Comparison of ENCODE assay signal across 8 cellular contexts in the genomic region with DNA sequence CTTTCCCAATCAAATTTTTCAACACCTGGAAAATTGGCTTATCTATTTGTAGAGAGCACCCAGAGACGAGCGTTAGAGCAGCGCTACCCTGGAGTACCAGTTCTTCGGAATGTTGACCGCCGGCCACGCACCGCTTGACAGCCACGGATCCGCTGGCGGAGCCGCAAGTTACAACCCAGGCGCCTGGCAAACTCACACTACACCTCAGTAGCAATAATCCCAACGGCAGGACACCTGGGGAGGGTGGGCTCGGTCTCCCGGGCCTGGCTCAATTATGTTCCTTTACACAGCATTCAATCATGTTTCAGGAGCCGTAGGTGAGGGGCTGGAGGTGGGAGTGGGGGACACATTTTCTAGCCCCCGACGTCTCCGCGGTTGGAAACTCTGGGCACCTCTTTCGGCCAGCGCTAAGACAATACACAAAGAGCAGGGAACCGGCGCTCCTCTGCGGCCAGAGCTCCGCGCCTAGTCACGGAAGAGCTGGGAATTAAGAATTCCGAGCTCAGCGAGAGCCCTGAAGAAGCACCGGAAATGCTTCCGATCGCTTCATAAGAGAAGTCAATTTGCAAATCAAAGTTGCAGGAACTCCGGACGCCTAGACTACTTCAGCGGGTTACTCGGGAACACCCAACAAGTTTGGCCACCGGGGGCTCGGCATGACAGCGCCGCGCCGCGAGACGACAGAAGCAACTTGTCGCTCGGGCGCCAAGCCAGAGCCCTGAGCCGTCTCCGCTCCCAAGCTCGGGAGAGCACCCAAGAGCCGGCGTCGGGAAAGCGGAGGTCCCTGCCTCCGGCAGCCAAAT. TPM values are rescaled to one million over a fixed set of nuclear protein-coding genes. Genes with fewer than 3 reads are reported as not detected.
DNase-seq lines count a peak whose midpoint lies in the region; ATAC-seq lines count a peak whose summit lies in the region.

No MANE protein-coding gene starts in this region.

- no peak overlapping the region for H4K8ac ChIP-seq in mesendoderm (ENCODE audit: low read depth, low read length)

- DNase-seq in EH (ENCODE audit: low read depth) = peak; percentile 84
- DNase-seq in H4 (ENCODE audit: low spot score) = peak; percentile 49
- peak; percentile 43 for DNase-seq in NCI-H1694 treated with DMSO at 0.1 percent for 48 hours (lab: John Stamatoyannopoulos, UW)
- peak; percentile 41 for DNase-seq in activated CD8-positive, alpha-beta T cell treated with anti-CD3 and anti-CD28 coated beads, Interleukin-2, amount 10 ng/mL, durations not matched to agents 7 days and 5 days
- DNase-seq in epithelial cell of prostate (ENCODE audit: low read depth, low spot score) = no peak
- DNase-seq in mesendoderm = peak; percentile 91
- no peak for DNase-seq in NCI-H446 treated with DMSO at 0.1 percent for 48 hours (lab: John Stamatoyannopoulos, UW)

- H2BK15ac ChIP-seq in mesendoderm (replicated peaks; ENCODE audit: low read depth) = no peak overlapping the region

- peak overlapping the region; percentile 68 for H2BK5ac ChIP-seq in mesendoderm (ENCODE audit: low read length)

- H3K9ac ChIP-seq in mesendoderm (ENCODE audit: low read length) = peak overlapping the region; percentile 81

- H3K79me2 ChIP-seq in mesendoderm (ENCODE audit: control insufficient read depth, insufficient read depth, low read length) = peaks cover 39% of the 10 kb centered on the region

- H3K4ac ChIP-seq in mesendoderm (ENCODE audit: low read depth, low read length) = peak overlapping the region; percentile 89

- H3K4me3 Mint-ChIP-seq in activated CD8-positive, alpha-beta T cell treated with anti-CD3 and anti-CD28 coated beads, Interleukin-2, amount 10 ng/mL, durations not matched to agents 7 days and 5 days = peak overlapping the region; percentile 90

- peaks cover 55% of the 10 kb centered on the region for H3K27me3 Mint-ChIP-seq in activated CD8-positive, alpha-beta T cell treated with anti-CD3 and anti-CD28 coated beads, Interleukin-2, amount 10 ng/mL, durations not matched to agents 7 days and 5 days (ENCODE audit: low read depth)

- H3K4me1 ChIP-seq in mesendoderm (ENCODE audit: control insufficient read depth, low read depth, low read length) = peaks cover 10% of the 10 kb centered on the region

- H3K36me3 ChIP-seq in mesendoderm (ENCODE audit: control insufficient read depth, insufficient read depth, low read length) = no peaks in the 10 kb centered on the region

- CTCF ChIA-PET in activated CD8-positive, alpha-beta T cell treated with anti-CD3 and anti-CD28 coated beads, Interleukin-2, amount 10 ng/mL, durations not matched to agents 7 days and 5 days (lab: Charles Lee) = interaction anchor here (1.0 to 3.5 kb wide), 7 partner anchors 10 to 103 kb away, joined by 3 to 15 read pairs (median 7); no protein-coding TSS in a partner anchor

- peak overlapping the region; percentile 77 for H2BK120ac ChIP-seq in mesendoderm (ENCODE audit: low read depth, low read length)

- H3K27ac ChIP-seq in epithelial cell of prostate (peak overlapping the region; percentile 82), mesendoderm (ENCODE audit: low read depth, low read length) (peak overlapping the region; percentile 97), temporal lobe (ENCODE audit: low read depth, low read length) (peak overlapping the region; percentile 41)

- no peak overlapping the region for H2AK5ac ChIP-seq in mesendoderm (ENCODE audit: low read length)

- ATAC-seq in activated CD8-positive, alpha-beta T cell treated with anti-CD3 and anti-CD28 coated beads, Interleukin-2, amount 10 ng/mL, durations not matched to agents 7 days and 5 days = peak; percentile 42

- H3K4me1 Mint-ChIP-seq in activated CD8-positive, alpha-beta T cell treated with anti-CD3 and anti-CD28 coated beads, Interleukin-2, amount 10 ng/mL, durations not matched to agents 7 days and 5 days (ENCODE audit: low read depth) = peaks cover 44% of the 10 kb centered on the region

- peaks cover 8% of the 10 kb centered on the region for H3K79me1 ChIP-seq in mesendoderm (ENCODE audit: low read length)

- H3K9me3 Mint-ChIP-seq in activated CD8-positive, alpha-beta T cell treated with anti-CD3 and anti-CD28 coated beads, Interleukin-2, amount 10 ng/mL, durations not matched to agents 7 days and 5 days (ENCODE audit: insufficient read depth) = no peaks in the 10 kb centered on the region

- H3K56ac ChIP-seq in mesendoderm (ENCODE audit: low read length) = peak overlapping the region; percentile 91

- no CpG with 5 or more reads among the region's 57 CpGs for WGBS in mesendoderm (ENCODE audit: extremely low coverage, insufficient coverage, low lambda C conversion rate)

- H3K27me3 ChIP-seq in mesendoderm (ENCODE audit: insufficient read depth, low read length, poor library complexity) = no peaks in the 10 kb centered on the region

- peak overlapping the region; percentile 69 for H3K4me3 ChIP-seq in mesendoderm (ENCODE audit: low read length)

- H4K5ac ChIP-seq in mesendoderm (ENCODE audit: low read length) = no peak overlapping the region

- peak overlapping the region; percentile 82 for H3K27ac Mint-ChIP-seq in activated CD8-positive, alpha-beta T cell treated with anti-CD3 and anti-CD28 coated beads, Interleukin-2, amount 10 ng/mL, durations not matched to agents 7 days and 5 days

- peak overlapping the region; percentile 69 for H3K18ac ChIP-seq in mesendoderm (ENCODE audit: low read length)

- peaks cover 7% of the 10 kb centered on the region for H3K36me3 Mint-ChIP-seq in activated CD8-positive, alpha-beta T cell treated with anti-CD3 and anti-CD28 coated beads, Interleukin-2, amount 10 ng/mL, durations not matched to agents 7 days and 5 days (ENCODE audit: low read depth)

- peak overlapping the region; percentile 7 for H3K23ac ChIP-seq in mesendoderm (ENCODE audit: low read length)

- peak overlapping the region; percentile 88 for H3K4me2 ChIP-seq in mesendoderm (ENCODE audit: low read length)

- POLR2A ChIA-PET in activated CD8-positive, alpha-beta T cell treated with anti-CD3 and anti-CD28 coated beads, Interleukin-2, amount 10 ng/mL, durations not matched to agents 7 days and 5 days (lab: Charles Lee) = interaction anchor here (0.6 to 1.8 kb wide), 4 partner anchors 17 to 134 kb away, joined by 3 to 6 read pairs (median 4); no protein-coding TSS in a partner anchor

RNA-seq across cellular contexts. Expression of a gene that starts 1.0 kb away (rescaled TPM):
- total RNA-seq in H4 (2014; rRNA removed; shearing (Covaris generic)) = 21.2 and 25.1 TPM in 2 replicates
- total RNA-seq in activated CD8-positive, alpha-beta T cell treated with anti-CD3 and anti-CD28 coated beads, Interleukin-2, amount 10 ng/mL, durations not matched to agents 7 days and 5 days = 1 to 10 TPM; 6.5 to 7.2 TPM
- 19.5 TPM for polyA plus RNA-seq in mesendoderm (2013, experiment 1 of 2)
- 19.5 TPM for polyA plus RNA-seq in mesendoderm (2013, experiment 2 of 2)
- total RNA-seq in temporal lobe = 45.5 TPM

Comparison
In these comparisons a context has a peak if more than half of its experiments do, and no peak if none do; other contexts are left out.
1. DNase-seq: peak in EH (single experiment), H4 (single experiment), NCI-H1694 treated with DMSO at 0.1 percent for 48 hours (single experiment), activated CD8-positive, alpha-beta T cell treated with anti-CD3 and anti-CD28 coated beads, Interleukin-2, amount 10 ng/mL, durations not matched to agents 7 days and 5 days (single experiment) and mesendoderm (single experiment); none in epithelial cell of prostate (single experiment) and NCI-H446 treated with DMSO at 0.1 percent for 48 hours (single experiment).
2. H3K27ac ChIP-seq: peak in every context shown above with its lines; median percentile 97 in mesendoderm; 82 in epithelial cell of prostate; 41 in temporal lobe.